Comparison of ENCODE assay signal across 11 cellular contexts in the genomic region with DNA sequence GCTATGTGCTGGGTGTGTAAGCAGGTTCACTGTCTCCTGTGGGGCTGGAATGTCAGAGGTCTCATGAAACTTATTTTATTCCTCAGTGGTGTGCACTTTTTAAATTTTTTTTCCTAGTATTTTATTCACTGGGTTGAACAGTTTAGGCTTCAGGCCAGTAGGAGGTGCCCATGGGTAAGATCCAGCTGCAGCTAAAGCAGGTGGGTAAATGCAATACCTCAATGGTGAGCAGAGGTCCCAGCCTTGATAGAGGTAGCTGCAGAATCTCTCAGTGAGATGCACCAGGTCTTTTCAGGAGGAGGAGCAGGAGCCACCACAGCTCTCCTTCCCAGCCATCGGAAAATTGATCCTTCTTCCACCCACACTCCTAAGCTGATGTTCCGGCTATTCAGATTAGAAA. TPM values are rescaled to one million over a fixed set of nuclear protein-coding genes. Genes with fewer than 3 reads are reported as not detected.
DNase-seq lines count a peak whose midpoint lies in the region; ATAC-seq and TF ChIP-seq lines count a peak whose summit lies in the region.
"Had no signal": no experiment of that assay in that cellular context is flagged by ENCODE, and none has a peak within 500 bp of the region (broad histone marks: within the 10 kb centered on the region; RNA-seq: fewer than 3 reads in every experiment).

No MANE protein-coding gene starts in this region.

- H3K9me3 Mint-ChIP-seq in activated CD4-positive, alpha-beta memory T cell treated with anti-CD3 and anti-CD28 coated beads for 36 hours, result no peaks in the 10 kb centered on the region
- no peaks in the 10 kb centered on the region for H3K9me3 Mint-ChIP-seq in memory B cell
- peaks cover 2% of the 10 kb centered on the region for H3K9me3 Mint-ChIP-seq in Calu3 (ENCODE audit: low read depth, unreplicated experiment)

- TF ChIP-seq CTCF in GM10266 (IDR thresholded peaks at IDR 0.05; ENCODE audit: control insufficient read depth, insufficient read depth, low read depth, missing control alignments) (peak; percentile 22), Calu3 (IDR thresholded peaks at IDR 0.05; ENCODE audit: unreplicated experiment) (no peak)

- no peak overlapping the region for H3K27ac Mint-ChIP-seq in activated CD4-positive, alpha-beta memory T cell treated with anti-CD3 and anti-CD28 coated beads for 36 hours
- H3K27ac Mint-ChIP-seq in memory B cell (no peak overlapping the region), Calu3 (ENCODE audit: unreplicated experiment) (no peak overlapping the region)

- no peaks in the 10 kb centered on the region for H3K36me3 Mint-ChIP-seq in activated CD4-positive, alpha-beta memory T cell treated with anti-CD3 and anti-CD28 coated beads for 36 hours
- no peaks in the 10 kb centered on the region for H3K36me3 Mint-ChIP-seq in memory B cell
- no peaks in the 10 kb centered on the region for H3K36me3 Mint-ChIP-seq in Calu3 (ENCODE audit: insufficient read depth, unreplicated experiment)

- peaks cover under 1% of the 10 kb centered on the region for H3K27me3 Mint-ChIP-seq in activated CD4-positive, alpha-beta memory T cell treated with anti-CD3 and anti-CD28 coated beads for 36 hours
- H3K27me3 Mint-ChIP-seq in memory B cell (no peaks in the 10 kb centered on the region), Calu3 (ENCODE audit: unreplicated experiment) (peaks cover 40% of the 10 kb centered on the region)

- ATAC-seq in HG02973 (IDR thresholded peaks at IDR 0.05; ENCODE audit: unreplicated experiment), result peak; percentile 53
- peak; percentile 69 for ATAC-seq in memory B cell (ENCODE audit: low read depth)
- ATAC-seq: right cardiac atrium had no signal

- intact Hi-C loops in activated CD4-positive, alpha-beta memory T cell treated with anti-CD3 and anti-CD28 coated beads for 36 hours (cut with micrococcal nuclease), result loop anchor here (1.0 to 5.0 kb wide), 3 partner anchors 179 to 279 kb away; no protein-coding TSS in a partner anchor
- intact Hi-C loops in Calu3 (cut with micrococcal nuclease; ENCODE audit: unreplicated experiment), result no loop called here

- no peaks in the 10 kb centered on the region for H3K4me1 Mint-ChIP-seq in activated CD4-positive, alpha-beta memory T cell treated with anti-CD3 and anti-CD28 coated beads for 36 hours (ENCODE audit: low read depth)
- peaks cover 2% of the 10 kb centered on the region for H3K4me1 Mint-ChIP-seq in memory B cell
- H3K4me1 Mint-ChIP-seq in Calu3 (ENCODE audit: low read depth, unreplicated experiment), result no peaks in the 10 kb centered on the region

- DNase-seq in GM10266 (ENCODE audit: extremely low spot score) (no peak), memory B cell (ENCODE audit: low spot score in 2 of 2) (peak in 1 of 2 donors; percentile 17), Calu3 (no peak), Ammon's horn (ENCODE audit: low spot score) (no peak), foreskin melanocyte (no peak), D341Med (ENCODE audit: low spot score) (no peak)
- peak; percentile 56 for DNase-seq in activated CD4-positive, alpha-beta memory T cell treated with anti-CD3 and anti-CD28 coated beads for 36 hours
- DNase-seq: KBM-7, right cardiac atrium had no signal

- no TSS peak for BruUV-seq in Calu3 (replicated peaks; lab: Mats Ljungman, UMichigan)

- CTCF ChIA-PET in activated CD4-positive, alpha-beta memory T cell treated with anti-CD3 and anti-CD28 coated beads for 36 hours (lab: Charles Lee), result interaction anchor here (0.6 to 4.7 kb wide), 11 partner anchors 170 to 278 kb away, joined by 3 to 46 read pairs (median 5); a partner anchor contains a TSS
- CTCF ChIA-PET in Calu3 (lab: Charles Lee), result no interaction called here

- POLR2A ChIA-PET in activated CD4-positive, alpha-beta memory T cell treated with anti-CD3 and anti-CD28 coated beads for 36 hours (lab: Charles Lee), result no interaction called here

- no peak overlapping the region for H3K4me3 Mint-ChIP-seq in activated CD4-positive, alpha-beta memory T cell treated with anti-CD3 and anti-CD28 coated beads for 36 hours
- H3K4me3 Mint-ChIP-seq in memory B cell (no peak overlapping the region), Calu3 (ENCODE audit: low read depth, unreplicated experiment) (no peak overlapping the region)

RNA-seq across cellular contexts. Expression of a gene that starts 12.6 kb away (rescaled TPM):
- total RNA-seq in activated CD4-positive, alpha-beta memory T cell treated with anti-CD3 and anti-CD28 coated beads for 36 hours, result not detected
- total RNA-seq in Calu3 (2022), result not detected in 2 replicates
- total RNA-seq: fibroblast of lung, right cardiac atrium had no signal

RNA-seq across cellular contexts. Expression of a gene that starts 21.6 kb away (rescaled TPM):
- not detected for total RNA-seq in activated CD4-positive, alpha-beta memory T cell treated with anti-CD3 and anti-CD28 coated beads for 36 hours
- total RNA-seq in Calu3 (2022), result not detected in 2 replicates
- total RNA-seq: fibroblast of lung, right cardiac atrium had no signal

RNA-seq across cellular contexts. Expression of a gene that starts 37.5 kb away (rescaled TPM):
- total RNA-seq in activated CD4-positive, alpha-beta memory T cell treated with anti-CD3 and anti-CD28 coated beads for 36 hours, result not detected
- not detected in 2 replicates for total RNA-seq in Calu3 (2022)
- total RNA-seq: fibroblast of lung had no signal

RNA-seq across cellular contexts. Expression of a gene that starts 39.1 kb away (rescaled TPM):
- not detected for total RNA-seq in activated CD4-positive, alpha-beta memory T cell treated with anti-CD3 and anti-CD28 coated beads for 36 hours
- total RNA-seq in Calu3 (2022), result not detected in 2 replicates
- total RNA-seq: fibroblast of lung, right cardiac atrium had no signal
